Comparison of ENCODE assay signal across 1 cellular context in genomic region chr15:90221251-90221900, GRCh38.
A peak's percentile ranks its signal among the peaks of the same experiment; 100 is the strongest.
TF ChIP-seq lines count a peak whose summit lies in the region.

No MANE protein-coding gene starts in this region.

TF ChIP-seq in K562, 482 proteins besides CTCF, POLR2A, EP300 and RAD21:
- no peak for TF ChIP-seq ELK1 (CRISPR knock-in tag; IDR thresholded peaks at IDR 0.05)
- TF ChIP-seq KLF16 (IDR thresholded peaks at IDR 0.05) = 0 out of 2 replicates have a peak, but pooled peaks have one; percentile 13
- TF ChIP-seq MAX (CRISPR knock-in tag; IDR thresholded peaks at IDR 0.05) = no peak
- 0 out of 2 replicates have a peak, but pooled peaks have one; percentile 4 for TF ChIP-seq NFIC (IDR thresholded peaks at IDR 0.05)
- TF ChIP-seq ZNF696 (CRISPR knock-in tag; conservative IDR thresholded peaks at IDR 0.05) = no peak
- no peak for TF ChIP-seq DIDO1 (tag; IDR thresholded peaks at IDR 0.05; ENCODE audit: low read depth)
- TF ChIP-seq FOXK2 (conservative IDR thresholded peaks at IDR 0.05 in 1 of 2, IDR thresholded peaks at IDR 0.05 in 1 of 2; ENCODE audit: low read depth in 2 of 2) = no peak
- TF ChIP-seq TAF15 (IDR thresholded peaks at IDR 0.05; ENCODE audit: low read depth, low read length) = no peak
- no peak for TF ChIP-seq ETS2 (tag; IDR thresholded peaks at IDR 0.05; ENCODE audit: borderline replicate concordance, poor library complexity, severe bottlenecking)
- TF ChIP-seq GATA2 (CRISPR knock-in tag; IDR thresholded peaks at IDR 0.05) = no peak
- no peak for TF ChIP-seq CREB3L1 (IDR thresholded peaks at IDR 0.05; ENCODE audit: borderline replicate concordance, low read depth)
- TF ChIP-seq ZBED1 (IDR thresholded peaks at IDR 0.05) = no peak
- no peak for TF ChIP-seq NCOA6 (IDR thresholded peaks at IDR 0.05)
- no peak for TF ChIP-seq TGIF2 (CRISPR knock-in tag; IDR thresholded peaks at IDR 0.05)
- TF ChIP-seq TFAP4 (CRISPR knock-in tag; IDR thresholded peaks at IDR 0.05; ENCODE audit: borderline replicate concordance) = 0 out of 2 replicates have a peak, but pooled peaks have one; percentile 14
- no peak for TF ChIP-seq ATF4 (CRISPR knock-in tag; IDR thresholded peaks at IDR 0.05)
- no peak for TF ChIP-seq NR2F6 (CRISPR knock-in tag; IDR thresholded peaks at IDR 0.05)
- no peak for TF ChIP-seq RFX1 (IDR thresholded peaks at IDR 0.05)
- peak; percentile 48 for TF ChIP-seq DEAF1 (CRISPR knock-in tag; IDR thresholded peaks at IDR 0.05)
- TF ChIP-seq ZNF212 (CRISPR knock-in tag; IDR thresholded peaks at IDR 0.05) = no peak
- peak; percentile 45; the same call in 1 of the 2 replicates for TF ChIP-seq STAG1 (CRISPR knock-in tag; IDR thresholded peaks at IDR 0.05; ENCODE audit: borderline replicate concordance)
- TF ChIP-seq HMGN3 (IDR thresholded peaks at IDR 0.05; ENCODE audit: borderline replicate concordance, extremely low read depth, insufficient read length, low read depth, low read length) = no peak
- 0 out of 2 replicates have a peak, but pooled peaks have one; percentile 31 for TF ChIP-seq RB1 (IDR thresholded peaks at IDR 0.05; ENCODE audit: low read depth)
- TF ChIP-seq SMC3 (conservative IDR thresholded peaks at IDR 0.05; ENCODE audit: insufficient read depth, low read depth, low read length) = peak; percentile 83
- 0 out of 2 replicates have a peak, but pooled peaks have one; percentile 42 for TF ChIP-seq MYNN (IDR thresholded peaks at IDR 0.05)
- TF ChIP-seq MYNN (CRISPR knock-in tag; IDR thresholded peaks at IDR 0.05) = no peak
- TF ChIP-seq HDAC8 (tag; IDR thresholded peaks at IDR 0.05) = no peak
- TF ChIP-seq MAFF (IDR thresholded peaks at IDR 0.05; ENCODE audit: low read length) = no peak
- TF ChIP-seq ZNF175 (CRISPR knock-in tag; IDR thresholded peaks at IDR 0.05; ENCODE audit: low read depth) = no peak
- TF ChIP-seq CCAR2 (IDR thresholded peaks at IDR 0.05; ENCODE audit: low read depth, low read length) = no peak
- no peak for TF ChIP-seq ZNF445 (CRISPR knock-in tag; IDR thresholded peaks at IDR 0.05; ENCODE audit: low read depth)
- no peak for TF ChIP-seq FOXO4 (CRISPR knock-in tag; IDR thresholded peaks at IDR 0.05)
- peak in 1 of 3 experiments; percentile 27 for TF ChIP-seq YY1 (IDR thresholded peaks at IDR 0.05; ENCODE audit: borderline replicate concordance in 1 of 3, control insufficient read depth in 1 of 3, extremely low read depth in 1 of 3, insufficient read depth in 3 of 3, insufficient read length in 1 of 3, insufficient replicate concordance in 2 of 3, low read depth in 1 of 3, low read length in 2 of 3)
